ENCODE assay signal across 21 cellular contexts in the genomic region with DNA sequence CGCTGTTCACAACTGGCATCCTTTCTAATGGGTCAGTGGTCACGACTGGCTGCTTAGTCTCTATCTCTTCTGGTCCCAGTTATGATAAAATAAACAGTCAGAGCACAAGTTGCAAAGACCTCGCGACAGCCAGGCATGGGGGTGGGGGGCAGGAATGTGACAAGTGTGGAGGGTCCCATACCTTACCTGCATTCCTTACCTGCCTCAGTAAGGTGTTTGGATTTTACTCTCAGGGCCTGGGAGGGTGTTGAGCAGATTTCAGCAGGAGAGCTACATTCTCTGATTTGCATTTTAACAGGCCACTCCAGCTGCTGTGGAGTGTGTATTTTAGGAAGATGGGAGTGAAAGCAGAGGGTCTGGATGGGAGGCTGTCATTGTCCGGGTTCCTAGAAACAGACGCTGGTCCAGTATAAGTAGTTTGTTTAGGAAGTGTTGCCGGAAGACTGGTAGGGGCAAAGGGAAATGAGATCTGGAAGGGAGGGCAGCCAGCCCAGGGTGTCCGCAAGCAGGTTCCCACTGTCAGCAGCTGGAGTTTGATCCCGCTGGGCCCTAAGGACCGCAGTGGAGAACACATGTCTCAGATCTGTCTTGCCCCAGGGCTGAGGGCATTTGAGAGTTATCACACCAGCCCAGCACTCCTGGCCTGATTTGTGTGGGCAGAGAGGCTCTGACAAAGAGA.
DNase-seq lines count a peak whose midpoint lies in the region; ATAC-seq, FAIRE-seq and TF ChIP-seq lines count a peak whose summit lies in the region.
"Had no signal": no experiment of that assay in that cellular context is flagged by ENCODE, and none has a peak within 500 bp of the region (broad histone marks: within the 10 kb centered on the region; RNA-seq: fewer than 3 reads in every experiment).

No MANE protein-coding gene starts in this region.

- no peaks in the 10 kb centered on the region; the same call in 1 of the 2 replicates for H3F3A ChIP-seq in GM23338 (replicated peaks; ENCODE audit: low read depth)

- WGBS in body of pancreas, 2 donors, result 77 to 86% methylated on average over 10 of the region's 10 CpGs

- H3K79me2 ChIP-seq in GM23338 (replicated peaks; ENCODE audit: insufficient read depth), result no peaks in the 10 kb centered on the region

- H3K36me3 ChIP-seq in GM23338 (ENCODE audit: insufficient read depth), result no peaks in the 10 kb centered on the region
- no peaks in the 10 kb centered on the region for H3K36me3 ChIP-seq in body of pancreas (replicated peaks in 1 of 2; ENCODE audit: insufficient read depth in 1 of 2, low read depth in 2 of 2)
- H3K36me3 ChIP-seq: colonic mucosa, pancreas, thoracic aorta had no signal

- H4K20me1 ChIP-seq in GM23338 (replicated peaks; ENCODE audit: insufficient read depth), result no peaks in the 10 kb centered on the region

- H3K4me1 Mint-ChIP-seq in GM23338 (peaks cover 55% of the 10 kb centered on the region), nephron (peaks cover 54% of the 10 kb centered on the region)
- H3K4me1 Mint-ChIP-seq: activated T-helper 17 cell treated with anti-CD3 and anti-CD28 coated beads, Interleukin-2, amount 50 U/mL, for 72 hours had no signal

- H3K27ac ChIP-seq in GM23338 (ENCODE audit: low read depth) (peak overlapping the region; percentile 91), body of pancreas (no peak overlapping the region)
- H3K27ac ChIP-seq: colonic mucosa, pancreas, thoracic aorta had no signal

- peak; percentile 72 for DNase-seq in GM23338 (ENCODE audit: low spot score)
- DNase-seq in NCI-H2029 (lab: John Stamatoyannopoulos, UW), result peak; percentile 79
- peak; percentile 26 for DNase-seq in dermis blood vessel endothelial cell
- DNase-seq in AG08396 (ENCODE audit: low spot score), result no peak
- no peak for DNase-seq in body of pancreas
- no peak for DNase-seq in NCI-H1694 (lab: John Stamatoyannopoulos, UW)
- DNase-seq in HTR-8/SVneo (ENCODE audit: insufficient read length, low spot score), result no peak
- DNase-seq: amygdala; C1 segment of cervical spinal cord; colonic mucosa; DMS79 treated with DMSO at 0.1 percent for 48 hours; erythroblast; GOT3; NCI-H446; pancreas; stimulated activated CD4-positive, alpha-beta T cell treated with anti-CD3 and anti-CD28 coated beads, Interleukin-4, amount 100 ng/mL, for 24 hours had no signal

- H3K9me2 ChIP-seq in GM23338 (ENCODE audit: insufficient read depth), result no peaks in the 10 kb centered on the region

- TF ChIP-seq POLR2A in body of pancreas (IDR thresholded peaks at IDR 0.05), result no peak

- H3K9me3 ChIP-seq in body of pancreas, result no peaks in the 10 kb centered on the region
- H3K9me3 ChIP-seq: colonic mucosa, pancreas, thoracic aorta had no signal

- TF ChIP-seq CTCF in GM23338 (conservative IDR thresholded peaks at IDR 0.05; ENCODE audit: low read depth in 2 of 2) (no peak), nephron (IDR thresholded peaks at IDR 0.05; ENCODE audit: unreplicated experiment in 3 of 3) (no peak), body of pancreas (IDR thresholded peaks at IDR 0.05) (no peak)

- intact Hi-C loops in body of pancreas (cut with DNase I), result no loop called here

- no peaks in the 10 kb centered on the region for H3K36me3 Mint-ChIP-seq in GM23338 (ENCODE audit: low read depth)
- no peaks in the 10 kb centered on the region for H3K36me3 Mint-ChIP-seq in nephron (ENCODE audit: low read depth)

- H3K9me3 Mint-ChIP-seq in GM23338, result no peaks in the 10 kb centered on the region; the same call in 2 of the 3 replicates
- H3K9me3 Mint-ChIP-seq in nephron, result no peaks in the 10 kb centered on the region

- H2AFZ ChIP-seq in GM23338, result peak overlapping the region; percentile 24

- H3K27me3 ChIP-seq in GM23338 (ENCODE audit: insufficient read depth), result no peaks in the 10 kb centered on the region
- H3K27me3 ChIP-seq in body of pancreas, result no peaks in the 10 kb centered on the region
- H3K27me3 ChIP-seq: colonic mucosa, pancreas had no signal

- H3K27me3 Mint-ChIP-seq in GM23338 (ENCODE audit: insufficient read depth, low read depth, poor library complexity) (peaks cover 12% of the 10 kb centered on the region), nephron (ENCODE audit: low read depth) (peaks cover 4% of the 10 kb centered on the region)
- H3K27me3 Mint-ChIP-seq: activated T-helper 17 cell treated with anti-CD3 and anti-CD28 coated beads, Interleukin-2, amount 50 U/mL, for 72 hours had no signal

- H3K4me2 ChIP-seq in GM23338, result peak overlapping the region; percentile 65

- H3K4me3 Mint-ChIP-seq in GM23338, result peak overlapping the region; percentile 23
- no peak overlapping the region for H3K4me3 Mint-ChIP-seq in nephron
- H3K4me3 Mint-ChIP-seq: activated T-helper 17 cell treated with anti-CD3 and anti-CD28 coated beads, Interleukin-2, amount 50 U/mL, for 72 hours had no signal

- FAIRE-seq in HTR-8/SVneo (lab: Jason Lieb, UNC), result no peak
- FAIRE-seq: keratinocyte, pancreas, TTC549 had no signal

- peak overlapping the region; percentile 87 for H3K27ac Mint-ChIP-seq in GM23338
- peak overlapping the region; percentile 81 to 90 (median 88) for H3K27ac Mint-ChIP-seq in nephron
- H3K27ac Mint-ChIP-seq: activated T-helper 17 cell treated with anti-CD3 and anti-CD28 coated beads, Interleukin-2, amount 50 U/mL, for 72 hours had no signal

- peak; percentile 62 for ATAC-seq in GM23338
- no peak for ATAC-seq in body of pancreas
- ATAC-seq: activated T-helper 17 cell treated with anti-CD3 and anti-CD28 coated beads, Interleukin-2, amount 50 U/mL, for 72 hours; pancreas had no signal

- no peak overlapping the region for H3K4me3 ChIP-seq in GM23338
- H3K4me3 ChIP-seq in body of pancreas, result no peak overlapping the region
- H3K4me3 ChIP-seq: colonic mucosa, pancreas, thoracic aorta had no signal

- H3K4me1 ChIP-seq in GM23338 (ENCODE audit: insufficient read depth) (peaks cover 41% of the 10 kb centered on the region), body of pancreas (peaks cover 21% of the 10 kb centered on the region)

TF ChIP-seq in GM23338, 12 proteins besides CTCF, POLR2A, EP300 and RAD21 (continues in another document):
- TF ChIP-seq EZH2 (IDR thresholded peaks at IDR 0.05; ENCODE audit: low read depth, unreplicated experiment), result no peak
- TF ChIP-seq, protein P1, sequence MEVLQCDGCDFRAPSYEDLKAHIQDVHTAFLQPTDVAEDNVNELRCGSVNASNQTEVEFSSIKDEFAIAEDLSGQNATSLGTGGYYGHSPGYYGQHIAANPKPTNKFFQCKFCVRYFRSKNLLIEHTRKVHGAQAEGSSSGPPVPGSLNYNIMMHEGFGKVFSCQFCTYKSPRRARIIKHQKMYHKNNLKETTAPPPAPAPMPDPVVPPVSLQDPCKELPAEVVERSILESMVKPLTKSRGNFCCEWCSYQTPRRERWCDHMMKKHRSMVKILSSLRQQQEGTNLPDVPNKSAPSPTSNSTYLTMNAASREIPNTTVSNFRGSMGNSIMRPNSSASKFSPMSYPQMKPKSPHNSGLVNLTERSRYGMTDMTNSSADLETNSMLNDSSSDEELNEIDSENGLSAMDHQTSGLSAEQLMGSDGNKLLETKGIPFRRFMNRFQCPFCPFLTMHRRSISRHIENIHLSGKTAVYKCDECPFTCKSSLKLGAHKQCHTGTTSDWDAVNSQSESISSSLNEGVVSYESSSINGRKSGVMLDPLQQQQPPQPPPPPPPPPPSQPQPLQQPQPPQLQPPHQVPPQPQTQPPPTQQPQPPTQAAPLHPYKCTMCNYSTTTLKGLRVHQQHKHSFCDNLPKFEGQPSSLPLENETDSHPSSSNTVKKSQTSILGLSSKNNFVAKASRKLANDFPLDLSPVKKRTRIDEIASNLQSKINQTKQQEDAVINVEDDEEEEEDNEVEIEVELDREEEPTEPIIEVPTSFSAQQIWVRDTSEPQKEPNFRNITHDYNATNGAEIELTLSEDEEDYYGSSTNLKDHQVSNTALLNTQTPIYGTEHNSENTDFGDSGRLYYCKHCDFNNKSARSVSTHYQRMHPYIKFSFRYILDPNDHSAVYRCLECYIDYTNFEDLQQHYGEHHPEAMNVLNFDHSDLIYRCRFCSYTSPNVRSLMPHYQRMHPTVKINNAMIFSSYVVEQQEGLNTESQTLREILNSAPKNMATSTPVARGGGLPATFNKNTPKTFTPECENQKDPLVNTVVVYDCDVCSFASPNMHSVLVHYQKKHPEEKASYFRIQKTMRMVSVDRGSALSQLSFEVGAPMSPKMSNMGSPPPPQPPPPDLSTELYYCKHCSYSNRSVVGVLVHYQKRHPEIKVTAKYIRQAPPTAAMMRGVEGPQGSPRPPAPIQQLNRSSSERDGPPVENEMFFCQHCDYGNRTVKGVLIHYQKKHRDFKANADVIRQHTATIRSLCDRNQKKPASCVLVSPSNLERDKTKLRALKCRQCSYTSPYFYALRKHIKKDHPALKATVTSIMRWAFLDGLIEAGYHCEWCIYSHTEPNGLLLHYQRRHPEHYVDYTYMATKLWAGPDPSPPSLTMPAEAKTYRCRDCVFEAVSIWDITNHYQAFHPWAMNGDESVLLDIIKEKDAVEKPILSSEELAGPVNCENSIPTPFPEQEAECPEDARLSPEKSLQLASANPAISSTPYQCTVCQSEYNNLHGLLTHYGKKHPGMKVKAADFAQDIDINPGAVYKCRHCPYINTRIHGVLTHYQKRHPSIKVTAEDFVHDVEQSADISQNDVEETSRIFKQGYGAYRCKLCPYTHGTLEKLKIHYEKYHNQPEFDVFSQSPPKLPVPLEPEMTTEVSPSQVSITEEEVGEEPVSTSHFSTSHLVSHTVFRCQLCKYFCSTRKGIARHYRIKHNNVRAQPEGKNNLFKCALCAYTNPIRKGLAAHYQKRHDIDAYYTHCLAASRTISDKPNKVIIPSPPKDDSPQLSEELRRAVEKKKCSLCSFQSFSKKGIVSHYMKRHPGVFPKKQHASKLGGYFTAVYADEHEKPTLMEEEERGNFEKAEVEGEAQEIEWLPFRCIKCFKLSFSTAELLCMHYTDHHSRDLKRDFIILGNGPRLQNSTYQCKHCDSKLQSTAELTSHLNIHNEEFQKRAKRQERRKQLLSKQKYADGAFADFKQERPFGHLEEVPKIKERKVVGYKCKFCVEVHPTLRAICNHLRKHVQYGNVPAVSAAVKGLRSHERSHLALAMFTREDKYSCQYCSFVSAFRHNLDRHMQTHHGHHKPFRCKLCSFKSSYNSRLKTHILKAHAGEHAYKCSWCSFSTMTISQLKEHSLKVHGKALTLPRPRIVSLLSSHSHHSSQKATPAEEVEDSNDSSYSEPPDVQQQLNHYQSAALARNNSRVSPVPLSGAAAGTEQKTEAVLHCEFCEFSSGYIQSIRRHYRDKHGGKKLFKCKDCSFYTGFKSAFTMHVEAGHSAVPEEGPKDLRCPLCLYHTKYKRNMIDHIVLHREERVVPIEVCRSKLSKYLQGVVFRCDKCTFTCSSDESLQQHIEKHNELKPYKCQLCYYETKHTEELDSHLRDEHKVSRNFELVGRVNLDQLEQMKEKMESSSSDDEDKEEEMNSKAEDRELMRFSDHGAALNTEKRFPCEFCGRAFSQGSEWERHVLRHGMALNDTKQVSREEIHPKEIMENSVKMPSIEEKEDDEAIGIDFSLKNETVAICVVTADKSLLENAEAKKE (CRISPR knock-in tag; IDR thresholded peaks at IDR 0.05), result no peak
- TF ChIP-seq ZNF331 (CRISPR knock-in tag; IDR thresholded peaks at IDR 0.05; ENCODE audit: low read depth), result no peak
- no peak for TF ChIP-seq POLR2AphosphoS5 (IDR thresholded peaks at IDR 0.05; ENCODE audit: low read depth)
- no peak for TF ChIP-seq JUNB (IDR thresholded peaks at IDR 0.05; ENCODE audit: unreplicated experiment)

Comparison
In these comparisons a context has a peak if more than half of its experiments do, and no peak if none do; other contexts are left out.
1. DNase-seq: peak in GM23338 (single experiment), NCI-H2029 (single experiment) and dermis blood vessel endothelial cell (single experiment); none in AG08396 (single experiment), body of pancreas (0 of 4), NCI-H1694 (single experiment) and HTR-8/SVneo (single experiment).